In the genomic region with DNA sequence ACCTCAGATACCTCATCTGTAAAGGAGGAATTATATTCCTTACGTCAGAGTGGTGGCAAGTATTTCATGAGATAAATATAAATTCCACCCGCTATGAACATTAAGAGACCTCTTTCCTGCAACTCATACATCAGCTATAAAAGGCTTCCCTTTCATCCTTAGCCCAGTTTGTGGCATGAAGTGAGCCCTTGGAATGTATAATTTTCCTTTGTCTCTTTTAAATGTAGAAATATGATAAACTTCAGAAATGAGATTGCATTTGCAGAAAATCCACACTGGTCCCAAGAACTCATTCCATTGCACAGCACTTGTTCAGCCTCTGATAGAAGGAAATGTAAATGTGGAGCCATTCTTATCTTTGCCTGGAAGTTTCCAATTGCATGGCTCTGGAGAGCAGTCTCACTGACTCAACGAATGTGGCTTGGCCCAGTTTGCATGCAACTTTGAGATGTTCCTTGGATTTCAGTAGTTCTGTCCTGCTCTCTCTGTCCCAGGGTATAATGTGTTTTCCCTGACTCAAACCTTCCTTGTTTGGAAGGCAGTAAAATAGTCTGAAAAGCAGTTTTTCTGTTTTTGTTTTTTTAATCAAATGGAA, we compare ENCODE assay signal across 1 cellular context.
TF ChIP-seq lines count a peak whose summit lies in the region.

No MANE protein-coding gene starts in this region.

TF ChIP-seq in GM23338, 12 proteins besides CTCF, POLR2A, EP300 and RAD21 (continued from another document):
- TF ChIP-seq, protein P1, sequence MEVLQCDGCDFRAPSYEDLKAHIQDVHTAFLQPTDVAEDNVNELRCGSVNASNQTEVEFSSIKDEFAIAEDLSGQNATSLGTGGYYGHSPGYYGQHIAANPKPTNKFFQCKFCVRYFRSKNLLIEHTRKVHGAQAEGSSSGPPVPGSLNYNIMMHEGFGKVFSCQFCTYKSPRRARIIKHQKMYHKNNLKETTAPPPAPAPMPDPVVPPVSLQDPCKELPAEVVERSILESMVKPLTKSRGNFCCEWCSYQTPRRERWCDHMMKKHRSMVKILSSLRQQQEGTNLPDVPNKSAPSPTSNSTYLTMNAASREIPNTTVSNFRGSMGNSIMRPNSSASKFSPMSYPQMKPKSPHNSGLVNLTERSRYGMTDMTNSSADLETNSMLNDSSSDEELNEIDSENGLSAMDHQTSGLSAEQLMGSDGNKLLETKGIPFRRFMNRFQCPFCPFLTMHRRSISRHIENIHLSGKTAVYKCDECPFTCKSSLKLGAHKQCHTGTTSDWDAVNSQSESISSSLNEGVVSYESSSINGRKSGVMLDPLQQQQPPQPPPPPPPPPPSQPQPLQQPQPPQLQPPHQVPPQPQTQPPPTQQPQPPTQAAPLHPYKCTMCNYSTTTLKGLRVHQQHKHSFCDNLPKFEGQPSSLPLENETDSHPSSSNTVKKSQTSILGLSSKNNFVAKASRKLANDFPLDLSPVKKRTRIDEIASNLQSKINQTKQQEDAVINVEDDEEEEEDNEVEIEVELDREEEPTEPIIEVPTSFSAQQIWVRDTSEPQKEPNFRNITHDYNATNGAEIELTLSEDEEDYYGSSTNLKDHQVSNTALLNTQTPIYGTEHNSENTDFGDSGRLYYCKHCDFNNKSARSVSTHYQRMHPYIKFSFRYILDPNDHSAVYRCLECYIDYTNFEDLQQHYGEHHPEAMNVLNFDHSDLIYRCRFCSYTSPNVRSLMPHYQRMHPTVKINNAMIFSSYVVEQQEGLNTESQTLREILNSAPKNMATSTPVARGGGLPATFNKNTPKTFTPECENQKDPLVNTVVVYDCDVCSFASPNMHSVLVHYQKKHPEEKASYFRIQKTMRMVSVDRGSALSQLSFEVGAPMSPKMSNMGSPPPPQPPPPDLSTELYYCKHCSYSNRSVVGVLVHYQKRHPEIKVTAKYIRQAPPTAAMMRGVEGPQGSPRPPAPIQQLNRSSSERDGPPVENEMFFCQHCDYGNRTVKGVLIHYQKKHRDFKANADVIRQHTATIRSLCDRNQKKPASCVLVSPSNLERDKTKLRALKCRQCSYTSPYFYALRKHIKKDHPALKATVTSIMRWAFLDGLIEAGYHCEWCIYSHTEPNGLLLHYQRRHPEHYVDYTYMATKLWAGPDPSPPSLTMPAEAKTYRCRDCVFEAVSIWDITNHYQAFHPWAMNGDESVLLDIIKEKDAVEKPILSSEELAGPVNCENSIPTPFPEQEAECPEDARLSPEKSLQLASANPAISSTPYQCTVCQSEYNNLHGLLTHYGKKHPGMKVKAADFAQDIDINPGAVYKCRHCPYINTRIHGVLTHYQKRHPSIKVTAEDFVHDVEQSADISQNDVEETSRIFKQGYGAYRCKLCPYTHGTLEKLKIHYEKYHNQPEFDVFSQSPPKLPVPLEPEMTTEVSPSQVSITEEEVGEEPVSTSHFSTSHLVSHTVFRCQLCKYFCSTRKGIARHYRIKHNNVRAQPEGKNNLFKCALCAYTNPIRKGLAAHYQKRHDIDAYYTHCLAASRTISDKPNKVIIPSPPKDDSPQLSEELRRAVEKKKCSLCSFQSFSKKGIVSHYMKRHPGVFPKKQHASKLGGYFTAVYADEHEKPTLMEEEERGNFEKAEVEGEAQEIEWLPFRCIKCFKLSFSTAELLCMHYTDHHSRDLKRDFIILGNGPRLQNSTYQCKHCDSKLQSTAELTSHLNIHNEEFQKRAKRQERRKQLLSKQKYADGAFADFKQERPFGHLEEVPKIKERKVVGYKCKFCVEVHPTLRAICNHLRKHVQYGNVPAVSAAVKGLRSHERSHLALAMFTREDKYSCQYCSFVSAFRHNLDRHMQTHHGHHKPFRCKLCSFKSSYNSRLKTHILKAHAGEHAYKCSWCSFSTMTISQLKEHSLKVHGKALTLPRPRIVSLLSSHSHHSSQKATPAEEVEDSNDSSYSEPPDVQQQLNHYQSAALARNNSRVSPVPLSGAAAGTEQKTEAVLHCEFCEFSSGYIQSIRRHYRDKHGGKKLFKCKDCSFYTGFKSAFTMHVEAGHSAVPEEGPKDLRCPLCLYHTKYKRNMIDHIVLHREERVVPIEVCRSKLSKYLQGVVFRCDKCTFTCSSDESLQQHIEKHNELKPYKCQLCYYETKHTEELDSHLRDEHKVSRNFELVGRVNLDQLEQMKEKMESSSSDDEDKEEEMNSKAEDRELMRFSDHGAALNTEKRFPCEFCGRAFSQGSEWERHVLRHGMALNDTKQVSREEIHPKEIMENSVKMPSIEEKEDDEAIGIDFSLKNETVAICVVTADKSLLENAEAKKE (CRISPR knock-in tag; IDR thresholded peaks at IDR 0.05) = no peak
- TF ChIP-seq ZNF331 (CRISPR knock-in tag; IDR thresholded peaks at IDR 0.05; ENCODE audit: low read depth) (no peak), NANOG (IDR thresholded peaks at IDR 0.05; ENCODE audit: borderline replicate concordance) (no peak), CREB1 (CRISPR knock-in tag; IDR thresholded peaks at IDR 0.05; ENCODE audit: low read depth) (no peak), POLR2AphosphoS5 (IDR thresholded peaks at IDR 0.05; ENCODE audit: low read depth) (no peak)
